13 cellular contexts compared by ENCODE assay signal in the genomic region with DNA sequence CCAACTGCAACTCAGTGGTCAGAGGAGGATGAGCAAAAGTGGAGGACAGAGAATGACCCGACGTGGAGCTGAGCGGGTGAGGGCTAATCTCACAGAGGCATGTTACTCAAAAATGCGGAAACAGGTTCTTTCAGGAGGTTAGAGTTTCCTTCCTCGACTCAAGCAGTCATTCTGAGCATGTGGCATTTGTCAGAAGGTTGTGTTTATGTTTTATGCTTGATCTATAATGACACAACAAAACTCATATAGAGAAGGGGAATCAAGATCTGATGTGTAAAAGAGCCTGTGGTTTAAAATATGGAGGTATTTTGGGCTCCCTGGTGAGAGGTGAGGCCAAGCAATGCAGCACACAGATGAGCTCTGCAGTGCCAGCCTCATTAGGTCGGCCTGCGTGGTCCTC.
A peak's percentile ranks its signal among the peaks of the same experiment; 100 is the strongest.
DNase-seq lines count a peak whose midpoint lies in the region; ATAC-seq, FAIRE-seq and TF ChIP-seq lines count a peak whose summit lies in the region.
"Had no signal": no experiment of that assay in that cellular context is flagged by ENCODE, and none has a peak within 500 bp of the region (broad histone marks: within the 10 kb centered on the region; RNA-seq: fewer than 3 reads in every experiment).

No MANE protein-coding gene starts in this region.

- no peak overlapping the region for H3K27ac ChIP-seq in small intestine (ENCODE audit: low read depth in 1 of 2, low read length in 1 of 2)

- H3F3A ChIP-seq in Loucy (ENCODE audit: low read depth), result no peaks in the 10 kb centered on the region

- H3K9me3 ChIP-seq in Loucy (ENCODE audit: insufficient read depth, low read depth, low read length) (peaks cover 2% of the 10 kb centered on the region; the same call in 1 of the 2 replicates), small intestine (ENCODE audit: control insufficient read depth, low read depth) (no peaks in the 10 kb centered on the region)

- no peak overlapping the region for H3K4me3 ChIP-seq in GM06990 (replicated peaks; ENCODE audit: low read depth, low read length)
- H3K4me3 ChIP-seq in Loucy (ENCODE audit: low read length, poor library complexity, severe bottlenecking), result no peak overlapping the region
- no peak overlapping the region for H3K4me3 ChIP-seq in small intestine (ENCODE audit: low read depth in 1 of 2, low read length in 2 of 2)

- peak overlapping the region; percentile 30 for H3K4me2 ChIP-seq in Loucy (ENCODE audit: low read depth, low read length, poor library complexity, severe bottlenecking)

- WGBS in small intestine, 3 donors, result 51 to 87% (median 60%) methylated on average over 7 of the region's 7 CpGs

- no peaks in the 10 kb centered on the region for H3K36me3 ChIP-seq in GM06990 (ENCODE audit: control insufficient read depth, insufficient read depth, low read length)
- H3K36me3 ChIP-seq in Loucy (ENCODE audit: insufficient read depth, low read length), result no peaks in the 10 kb centered on the region
- H3K36me3 ChIP-seq in small intestine (ENCODE audit: control insufficient read depth in 2 of 2, insufficient read depth in 2 of 2, low read length in 2 of 2), result no peaks in the 10 kb centered on the region

- peak; percentile 83 for ATAC-seq in GM19395 (IDR thresholded peaks at IDR 0.05; ENCODE audit: unreplicated experiment)
- ATAC-seq in HG02885 (IDR thresholded peaks at IDR 0.05; ENCODE audit: poor library complexity, unreplicated experiment), result peak; percentile 88
- ATAC-seq in GM18517 (IDR thresholded peaks at IDR 0.05; ENCODE audit: unreplicated experiment), result no peak
- ATAC-seq in GM18870 (IDR thresholded peaks at IDR 0.05; ENCODE audit: unreplicated experiment), result no peak
- ATAC-seq: naive thymus-derived CD8-positive, alpha-beta T cell had no signal

- TF ChIP-seq CTCF in GM06990 (IDR thresholded peaks at IDR 0.05; ENCODE audit: insufficient read depth, low read length, poor library complexity, severe bottlenecking), result no peak
- no peak for TF ChIP-seq CTCF in Loucy (conservative IDR thresholded peaks at IDR 0.05; ENCODE audit: low read length)

- FAIRE-seq in small intestine (lab: Jason Lieb, UNC), result no peak

- no peaks in the 10 kb centered on the region for H3K9me2 ChIP-seq in Loucy (replicated peaks; ENCODE audit: low read depth, low read length)

- H3K27me3 ChIP-seq in GM06990 (replicated peaks; ENCODE audit: control insufficient read depth, insufficient read depth, low read length) (no peaks in the 10 kb centered on the region), Loucy (ENCODE audit: insufficient read depth, low read length, poor library complexity, severe bottlenecking) (no peaks in the 10 kb centered on the region), small intestine (ENCODE audit: control insufficient read depth in 2 of 2, insufficient read depth in 2 of 2, low read length in 2 of 2) (no peaks in the 10 kb centered on the region)

- H2AFZ ChIP-seq in Loucy (ENCODE audit: low read length), result no peak overlapping the region

- H3K9ac ChIP-seq in Loucy (ENCODE audit: low read depth, low read length, poor library complexity, severe bottlenecking), result no peak overlapping the region

- no peaks in the 10 kb centered on the region for H4K20me1 ChIP-seq in Loucy (ENCODE audit: insufficient read depth, low read length, poor library complexity, severe bottlenecking)

- no peaks in the 10 kb centered on the region for H3K79me2 ChIP-seq in Loucy (ENCODE audit: insufficient read depth, low read length)

- H3K4me1 ChIP-seq in Loucy (ENCODE audit: insufficient read depth, low read length, poor library complexity, severe bottlenecking) (peaks cover 22% of the 10 kb centered on the region), small intestine (ENCODE audit: control insufficient read depth in 2 of 2, insufficient read depth in 1 of 2, low read depth in 1 of 2, low read length in 1 of 2) (no peaks in the 10 kb centered on the region)

- DNase-seq in GM06990 (ENCODE audit: extremely low read depth, insufficient read length) (peak; percentile 69), cerebellar cortex (ENCODE audit: low spot score) (no peak), small intestine (no peak)
- DNase-seq: activated CD4-positive, CD25-positive, alpha-beta regulatory T cell treated with anti-CD3 and anti-CD28 coated beads, Interleukin-2, amount 50 U/mL, for 72 hours; AML-193; naive thymus-derived CD8-positive, alpha-beta T cell; NCI-H1694 treated with DMSO at 0.1 percent for 48 hours; substantia nigra had no signal

Comparison
In these comparisons a context has a peak if more than half of its experiments do, and no peak if none do; other contexts are left out.
1. ATAC-seq: peak in GM19395 (single experiment) and HG02885 (single experiment); none in GM18517 (single experiment) and GM18870 (single experiment).